ENCODE assay signal across 10 cellular contexts in genomic region chr4:174815282-174815681, GRCh38. TPM values are rescaled to one million over a fixed set of nuclear protein-coding genes. Genes with fewer than 3 reads are reported as not detected.
"Had no signal": no experiment of that assay in that cellular context is flagged by ENCODE, and none has a peak within 500 bp of the region (broad histone marks: within the 10 kb centered on the region; RNA-seq: fewer than 3 reads in every experiment).

No MANE protein-coding gene starts in this region.

- H3K27ac Mint-ChIP-seq: GM23338, H9, HFFc6 had no signal

- DNase-seq: GM23248, GOT3, H7, H9, HCEC 1CT, HFFc6 had no signal

- H3K4me3 Mint-ChIP-seq: GM23338, H9, HFFc6 had no signal

- ATAC-seq: GM23338, HCT116 had no signal

RNA-seq across cellular contexts. Expression of gene GLRA3, which starts 13.8 kb away (rescaled TPM):
- total RNA-seq: GM23248, H1, H4, HFFc6 had no signal
